9 cellular contexts compared by ENCODE assay signal in the genomic region with DNA sequence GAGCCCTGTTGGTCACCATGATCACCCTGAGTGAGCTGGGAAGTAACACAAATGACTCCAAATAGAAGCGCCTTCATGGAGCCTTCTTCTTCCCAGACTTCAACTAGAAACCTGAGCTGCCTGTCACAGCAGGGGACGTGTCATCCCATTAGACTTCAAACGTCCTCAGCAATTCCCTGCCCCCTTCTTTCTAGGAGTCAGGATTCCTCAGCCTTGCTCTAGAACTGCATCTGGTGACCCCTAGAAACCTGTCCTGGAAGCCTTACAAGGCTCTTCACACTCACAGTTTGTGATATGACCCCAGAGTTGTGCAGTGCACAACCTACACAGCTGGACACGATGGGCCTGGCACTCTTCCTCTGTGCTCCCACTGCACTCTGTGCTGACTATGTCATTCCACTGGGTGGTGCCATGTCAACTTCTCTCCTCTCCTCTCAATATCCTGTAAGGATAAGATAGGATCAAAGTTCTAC. TPM values are rescaled to one million over a fixed set of nuclear protein-coding genes. Genes with fewer than 3 reads are reported as not detected.
DNase-seq lines count a peak whose midpoint lies in the region; ATAC-seq and TF ChIP-seq lines count a peak whose summit lies in the region.
"Had no signal": no experiment of that assay in that cellular context is flagged by ENCODE, and none has a peak within 500 bp of the region (broad histone marks: within the 10 kb centered on the region; RNA-seq: fewer than 3 reads in every experiment).

No MANE protein-coding gene starts in this region.

- peak; percentile 85 for ATAC-seq in PC-3
- no peak for ATAC-seq in HG02588 (IDR thresholded peaks at IDR 0.05; ENCODE audit: unreplicated experiment)
- ATAC-seq in GM18519 (IDR thresholded peaks at IDR 0.05; ENCODE audit: low FRiP score, unreplicated experiment): no peak

- no peak overlapping the region for H3T11ph ChIP-seq in H9 (ENCODE audit: low read length)

- H3K79me2 ChIP-seq in H9 (ENCODE audit: insufficient read depth, low read length): no peaks in the 10 kb centered on the region
- no peaks in the 10 kb centered on the region for H3K79me2 ChIP-seq in PC-3 (ENCODE audit: low read length)

- H2BK5ac ChIP-seq in H9 (ENCODE audit: insufficient read length, low read length): no peak overlapping the region

- H2BK120ac ChIP-seq in H9 (ENCODE audit: low read depth, low read length, poor library complexity, severe bottlenecking): no peak overlapping the region

- no peak overlapping the region; a peak in 1 of 5 replicates for H3K4me3 Mint-ChIP-seq in H9

- H3K9ac ChIP-seq in H9 (ENCODE audit: extremely low read depth, insufficient read length, low read length) (no peak overlapping the region), PC-3 (ENCODE audit: low read length) (no peak overlapping the region)

- peak overlapping the region; percentile 20 for H3K4me2 ChIP-seq in H9 (ENCODE audit: insufficient read depth, insufficient read length, low read length)
- H3K4me2 ChIP-seq in PC-3 (ENCODE audit: low read length): no peak overlapping the region

- POLR2A ChIA-PET in PC-3 (lab: Charles Lee; ENCODE audit: unreplicated experiment): no interaction called here

- H3K36me3 Mint-ChIP-seq in H9 (ENCODE audit: insufficient read depth in 1 of 3, low read depth in 3 of 3): no peaks in the 10 kb centered on the region

- H3K79me1 ChIP-seq in H9 (ENCODE audit: insufficient read depth, low read depth, low read length, poor library complexity, severe bottlenecking): no peaks in the 10 kb centered on the region

- DNase-seq in H9: peak; percentile 52
- peak; percentile 58 for DNase-seq in PC-3
- DNase-seq in iPS-NIHi7 (ENCODE audit: extremely low spot score): peak; percentile 33
- DNase-seq in COLO829 (ENCODE audit: low spot score): no peak
- DNase-seq: lower lobe of right lung had no signal

- H4K91ac ChIP-seq in H9 (ENCODE audit: insufficient read length, low read depth, low read length): no peak overlapping the region

- H3K4me1 Mint-ChIP-seq in H9: peaks cover 16 to 20% of the 10 kb centered on the region in 2 experiments

- H4K20me1 ChIP-seq in H9 (ENCODE audit: control insufficient read depth, insufficient read depth, insufficient read length): no peaks in the 10 kb centered on the region
- no peaks in the 10 kb centered on the region for H4K20me1 ChIP-seq in PC-3 (ENCODE audit: low read length)

- no TSS peak for BruUV-seq in PC-3 (replicated peaks; lab: Mats Ljungman, UMichigan)

- H3K4ac ChIP-seq in H9 (ENCODE audit: low read depth, low read length): no peak overlapping the region

- TF ChIP-seq CTCF in H9 (conservative IDR thresholded peaks at IDR 0.05) (peak; percentile 48; the same call in 2 of the 3 replicates), PC-3 (conservative IDR thresholded peaks at IDR 0.05; ENCODE audit: low read depth, low read length) (peak; percentile 65)

- H2AK5ac ChIP-seq in H9 (ENCODE audit: insufficient read length, low read length): no peak overlapping the region

- H4K5ac ChIP-seq in H9 (ENCODE audit: insufficient read length, low read depth, low read length): no peak overlapping the region

- H2BK12ac ChIP-seq in H9 (ENCODE audit: insufficient read length, low read depth, low read length): no peak overlapping the region

- H3K9me2 ChIP-seq in PC-3 (replicated peaks; ENCODE audit: low read length): no peaks in the 10 kb centered on the region

- no peaks in the 10 kb centered on the region for H3K23me2 ChIP-seq in H9 (ENCODE audit: insufficient read length, low read depth, low read length, poor library complexity, severe bottlenecking)

- H3K27ac Mint-ChIP-seq in H9: no peak overlapping the region

- no peaks in the 10 kb centered on the region for H3K36me3 ChIP-seq in PC-3 (ENCODE audit: low read depth, low read length)
- H3K36me3 ChIP-seq: lower lobe of right lung, thoracic aorta had no signal

- no peak overlapping the region for H3K27ac ChIP-seq in H9 (ENCODE audit: insufficient read length, low read depth, low read length)
- H3K27ac ChIP-seq in PC-3 (ENCODE audit: low read length): no peak overlapping the region
- H3K27ac ChIP-seq: lower lobe of right lung, SK-N-MC, thoracic aorta had no signal

- peaks cover 2% of the 10 kb centered on the region; the same call in 1 of the 2 replicates for H3K27me3 ChIP-seq in H9 (ENCODE audit: insufficient read depth, low read length)
- peaks cover 42% of the 10 kb centered on the region for H3K27me3 ChIP-seq in PC-3 (ENCODE audit: low read length)

- no peaks in the 10 kb centered on the region for H3K9me3 ChIP-seq in H9 (ENCODE audit: control insufficient read depth, low read depth, low read length)
- H3K9me3 ChIP-seq in PC-3 (ENCODE audit: low read length): no peaks in the 10 kb centered on the region
- H3K9me3 ChIP-seq: lower lobe of right lung, thoracic aorta had no signal

- H3F3A ChIP-seq in PC-3 (ENCODE audit: low read length, unreplicated experiment): no peaks in the 10 kb centered on the region

- no peak overlapping the region for H3K23ac ChIP-seq in H9 (ENCODE audit: insufficient read length, low read depth, low read length)

- WGBS in H9 (ENCODE audit: extremely low coverage, insufficient read length, low lambda C conversion rate): no CpG with 5 or more reads among the region's 4 CpGs

- H2AFZ ChIP-seq in H9 (ENCODE audit: low read length) (no peak overlapping the region), PC-3 (ENCODE audit: low read length) (no peak overlapping the region)

- no peak overlapping the region for H3K18ac ChIP-seq in H9 (ENCODE audit: insufficient read length, low read depth, low read length)

- H3K56ac ChIP-seq in H9 (ENCODE audit: insufficient read length, low read depth, low read length): no peak overlapping the region

- peaks cover 63% of the 10 kb centered on the region for H3K27me3 Mint-ChIP-seq in H9 (ENCODE audit: low read depth)

- H3K4me1 ChIP-seq in H9 (ENCODE audit: insufficient read depth, low read length): no peaks in the 10 kb centered on the region
- peaks cover 3% of the 10 kb centered on the region; the same call in 1 of the 2 replicates for H3K4me1 ChIP-seq in PC-3 (ENCODE audit: insufficient read depth, low read length)

- no peak overlapping the region for H3K14ac ChIP-seq in H9 (ENCODE audit: insufficient read depth, low read length)

- H2BK20ac ChIP-seq in H9 (ENCODE audit: low read depth, low read length, poor library complexity, severe bottlenecking): no peak overlapping the region

- H3K4me3 ChIP-seq in PC-3 (ENCODE audit: low read length): no peak overlapping the region
- H3K4me3 ChIP-seq: lower lobe of right lung, SK-N-MC, thoracic aorta had no signal

- intact Hi-C loops in PC-3 (cut with micrococcal nuclease): no loop called here

- H3K9me3 Mint-ChIP-seq in H9: peaks cover 2 to 30% of the 10 kb centered on the region in 2 experiments; a peak in 1 of 5 replicates

- no peak overlapping the region for H4K8ac ChIP-seq in H9 (replicated peaks; ENCODE audit: insufficient read length, low read depth, low read length)

- CTCF ChIA-PET in PC-3 (lab: Charles Lee): interaction anchor here (0.6 to 1.0 kb wide), 4 partner anchors 38 to 86 kb away, joined by 3 to 4 read pairs (median 4); no protein-coding TSS in a partner anchor

- H2BK15ac ChIP-seq in H9 (ENCODE audit: low read depth, low read length): no peak overlapping the region

RNA-seq across cellular contexts. Expression of a gene that starts 23.6 kb away (rescaled TPM):
- total RNA-seq in H9 (2021) (43.1 and 47.1 TPM in 2 replicates), PC-3 (2014; rRNA removed) (1.1 and 3.7 TPM in 2 replicates)
- total RNA-seq: lower lobe of right lung, thoracic aorta had no signal

RNA-seq across cellular contexts. Expression of a gene that starts 26.9 kb away (rescaled TPM):
- not detected in 2 replicates for total RNA-seq in H9 (2021)
- total RNA-seq in PC-3 (2014; rRNA removed): not detected in 2 replicates

RNA-seq across cellular contexts. Expression of a gene that starts 52.7 kb away (rescaled TPM):
- total RNA-seq in H9 (2021) (not detected in 2 replicates), PC-3 (2014; rRNA removed) (not detected in 2 replicates)
- total RNA-seq: thoracic aorta had no signal

RNA-seq across cellular contexts. Expression of a gene that starts 57.4 kb away (rescaled TPM):
- 133 and 148 TPM in 2 replicates for total RNA-seq in H9 (2021)
- 55.5 and 65.8 TPM in 2 replicates for total RNA-seq in PC-3 (2014; rRNA removed)
